8 cellular contexts compared by ENCODE assay signal in the genomic region with DNA sequence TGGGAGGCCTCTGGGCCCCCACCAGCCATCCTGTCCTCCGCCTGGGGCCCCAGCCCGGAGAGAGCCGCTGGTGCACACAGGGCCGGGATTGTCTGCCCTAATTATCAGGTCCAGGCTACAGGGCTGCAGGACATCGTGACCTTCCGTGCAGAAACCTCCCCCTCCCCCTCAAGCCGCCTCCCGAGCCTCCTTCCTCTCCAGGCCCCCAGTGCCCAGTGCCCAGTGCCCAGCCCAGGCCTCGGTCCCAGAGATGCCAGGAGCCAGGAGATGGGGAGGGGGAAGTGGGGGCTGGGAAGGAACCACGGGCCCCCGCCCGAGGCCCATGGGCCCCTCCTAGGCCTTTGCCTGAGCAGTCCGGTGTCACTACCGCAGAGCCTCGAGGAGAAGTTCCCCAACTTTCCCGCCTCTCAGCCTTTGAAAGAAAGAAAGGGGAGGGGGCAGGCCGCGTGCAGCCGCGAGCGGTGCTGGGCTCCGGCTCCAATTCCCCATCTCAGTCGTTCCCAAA. TPM values are rescaled to one million over a fixed set of nuclear protein-coding genes. Genes with fewer than 3 reads are reported as not detected.
DNase-seq lines count a peak whose midpoint lies in the region; ATAC-seq and TF ChIP-seq lines count a peak whose summit lies in the region.

No MANE protein-coding gene starts in this region.

- ATAC-seq in GM18511 (IDR thresholded peaks at IDR 0.05; ENCODE audit: unreplicated experiment) (peak; percentile 55), HG02973 (IDR thresholded peaks at IDR 0.05; ENCODE audit: unreplicated experiment) (peak; percentile 29)

- TF ChIP-seq CTCF in kidney epithelial cell (IDR thresholded peaks at IDR 0.05; ENCODE audit: insufficient read depth, low read length, poor library complexity, severe bottlenecking): no peak

- peaks cover 10% of the 10 kb centered on the region for H3K36me3 ChIP-seq in kidney epithelial cell (ENCODE audit: control insufficient read depth, insufficient read depth, low read length)

- DNase-seq in AML-193 (lab: John Stamatoyannopoulos, UW) (peak; percentile 76 to 85), NCI-H146 (lab: John Stamatoyannopoulos, UW) (peak; percentile 98), SKM-1 treated with dmso at 0.1 percent for 144 hours (lab: John Stamatoyannopoulos, UW; ENCODE audit: unreplicated experiment) (peak; percentile 66), cerebellum (ENCODE audit: low spot score) (peak; percentile 84), kidney epithelial cell (ENCODE audit: low read depth) (no peak)
- DNase-seq in stimulated activated CD4-positive, alpha-beta T cell treated with anti-CD3 and anti-CD28 coated beads, Interleukin-2, amount 100 ng/mL, for 24 hours: peak; percentile 66 to 69

- peak overlapping the region; percentile 65 for H3K4me3 ChIP-seq in kidney epithelial cell (ENCODE audit: low read depth, low read length)

- H3K27me3 ChIP-seq in kidney epithelial cell (ENCODE audit: control insufficient read depth, insufficient read depth, low read length): no peaks in the 10 kb centered on the region

RNA-seq across cellular contexts. Expression of a gene that starts 0.6 kb away (rescaled TPM):
- total RNA-seq in cerebellum (1,321 TPM), kidney epithelial cell (3,951 and 4,700 TPM in 2 replicates)

RNA-seq across cellular contexts. Expression of a gene that starts 22.1 kb away (rescaled TPM):
- 6.5 TPM for total RNA-seq in cerebellum
- 9.9 and 12.4 TPM in 2 replicates for total RNA-seq in kidney epithelial cell

RNA-seq across cellular contexts. Expression of a gene that starts 34.4 kb away (rescaled TPM):
- 10.3 TPM for total RNA-seq in cerebellum
- 52.4 and 62.2 TPM in 2 replicates for total RNA-seq in kidney epithelial cell

RNA-seq across cellular contexts. Expression of a gene that starts 39.8 kb away (rescaled TPM):
- total RNA-seq in cerebellum (22.3 TPM), kidney epithelial cell (62.3 and 98.0 TPM in 2 replicates)

RNA-seq across cellular contexts. Expression of a gene that starts 40.6 kb away (rescaled TPM):
- total RNA-seq in cerebellum (22.6 TPM), kidney epithelial cell (63.7 and 78.3 TPM in 2 replicates)
